Comparison of ENCODE assay signal across 8 cellular contexts in genomic region chr1:207499573-207499972, GRCh38.
A peak's percentile ranks its signal among the peaks of the same experiment; 100 is the strongest.
DNase-seq lines count a peak whose midpoint lies in the region; ATAC-seq lines count a peak whose summit lies in the region.

No MANE protein-coding gene starts in this region.

- ATAC-seq in HG03442 (IDR thresholded peaks at IDR 0.05; ENCODE audit: unreplicated experiment) (peak; percentile 46), HG02973 (IDR thresholded peaks at IDR 0.05; ENCODE audit: unreplicated experiment) (no peak)

- DNase-seq in DMS153 treated with DMSO at 0.1 percent for 48 hours (lab: John Stamatoyannopoulos, UW; ENCODE audit: unreplicated experiment) (peak; percentile 90), NCI-H524 (lab: John Stamatoyannopoulos, UW) (peak; percentile 50 to 71), cerebellar cortex (ENCODE audit: low spot score) (peak; percentile 64), left kidney (ENCODE audit: low read depth, low spot score) (peak; percentile 92)
- peak; percentile 41 to 46 for DNase-seq in activated CD4-positive, alpha-beta T cell treated with anti-CD3 and anti-CD28 coated beads for 24 hours (ENCODE audit: low read depth in 2 of 2)
- DNase-seq in stimulated activated CD4-positive, alpha-beta T cell treated with anti-CD3 and anti-CD28 coated beads, Interleukin-4, amount 100 ng/mL, for 24 hours = peak; percentile 75
